In genomic region chr21:16187603-16188002, GRCh38 we compare ENCODE assay signal across 27 cellular contexts.
"Had no signal": no experiment of that assay in that cellular context is flagged by ENCODE, and none has a peak within 500 bp of the region (broad histone marks: within the 10 kb centered on the region; RNA-seq: fewer than 3 reads in every experiment).

No MANE protein-coding gene starts in this region.

- H3K27ac ChIP-seq: KMS-11, SJCRH30 had no signal

- ATAC-seq: activated CD8-positive, alpha-beta T cell treated with anti-CD3 and anti-CD28 coated beads for 36 hours; activated T-cell treated with anti-CD3 and anti-CD28 coated beads, Interleukin-2, amount 50 U/mL, for 72 hours; activated T-helper 17 cell treated with anti-CD3 and anti-CD28 coated beads, Interleukin-2, amount 50 U/mL, for 72 hours; Panc1 had no signal

- H3K27ac Mint-ChIP-seq: activated CD4-positive, alpha-beta T cell treated with anti-CD3 and anti-CD28 coated beads, Interleukin-2, amount 10 ng/mL, durations not matched to agents 24 days and 14 days; activated CD8-positive, alpha-beta T cell treated with anti-CD3 and anti-CD28 coated beads for 36 hours; activated naive CD8-positive, alpha-beta T cell treated with anti-CD3 and anti-CD28 coated beads for 36 hours; activated T-cell treated with anti-CD3 and anti-CD28 coated beads, Interleukin-2, amount 50 U/mL, for 72 hours; activated T-helper 17 cell treated with anti-CD3 and anti-CD28 coated beads, Interleukin-2, amount 50 U/mL, for 72 hours; T-helper 1 cell treated with Interleukin-12 subunit alpha and Interleukin-12 subunit beta and Interleukin-4 antibody, amounts not matched to agents 30 μg/mL and 1 μg/mL, for 36 hours; T-helper 2 cell treated with Interferon-gamma antibody and Interleukin-4, amounts not matched to agents 5 μg/mL and 100 μg/mL, for 36 hours had no signal

- H3K36me3 ChIP-seq: SJCRH30 had no signal

- H3K27me3 Mint-ChIP-seq: activated CD4-positive, alpha-beta T cell treated with anti-CD3 and anti-CD28 coated beads, Interleukin-2, amount 10 ng/mL, durations not matched to agents 24 days and 14 days; activated CD8-positive, alpha-beta T cell treated with anti-CD3 and anti-CD28 coated beads for 36 hours; activated T-helper 17 cell treated with anti-CD3 and anti-CD28 coated beads, Interleukin-2, amount 50 U/mL, for 72 hours had no signal

- H3K4me3 Mint-ChIP-seq: activated CD4-positive, alpha-beta T cell treated with anti-CD3 and anti-CD28 coated beads, Interleukin-2, amount 10 ng/mL, durations not matched to agents 24 days and 14 days; activated CD8-positive, alpha-beta T cell treated with anti-CD3 and anti-CD28 coated beads for 36 hours; activated naive CD8-positive, alpha-beta T cell treated with anti-CD3 and anti-CD28 coated beads for 36 hours; activated T-cell treated with anti-CD3 and anti-CD28 coated beads, Interleukin-2, amount 50 U/mL, for 72 hours; activated T-helper 17 cell treated with anti-CD3 and anti-CD28 coated beads, Interleukin-2, amount 50 U/mL, for 72 hours; T-helper 1 cell treated with Interleukin-12 subunit alpha and Interleukin-12 subunit beta and Interleukin-4 antibody, amounts not matched to agents 30 μg/mL and 1 μg/mL, for 36 hours; T-helper 2 cell treated with Interferon-gamma antibody and Interleukin-4, amounts not matched to agents 5 μg/mL and 100 μg/mL, for 36 hours had no signal

- DNase-seq: activated CD4-positive, alpha-beta T cell treated with anti-CD3 and anti-CD28 coated beads, Interleukin-2, amount 10 ng/mL, durations not matched to agents 24 days and 14 days; activated CD4-positive, alpha-beta T cell treated with anti-CD3 and anti-CD28 coated beads, Interleukin-2, amount 50 U/mL, for 4 hours; activated CD8-positive, alpha-beta T cell treated with anti-CD3 and anti-CD28 coated beads for 36 hours; activated effector memory CD4-positive, alpha-beta T cell treated with anti-CD3 and anti-CD28 coated beads, Interleukin-2, amount 50 U/mL, for 16 hours; activated naive CD4-positive, alpha-beta T cell; activated naive CD4-positive, alpha-beta T cell treated with anti-CD3 and anti-CD28 coated beads, Interleukin-2, amount 50 U/mL, for 16 hours; activated naive CD8-positive, alpha-beta T cell treated with anti-CD3 and anti-CD28 coated beads for 36 hours; activated T-cell treated with anti-CD3 and anti-CD28 coated beads, Interleukin-2, amount 50 U/mL, for 1 hour; activated T-cell treated with anti-CD3 and anti-CD28 coated beads, Interleukin-2, amount 50 U/mL, for 72 hours; amniotic stem cell; aorta; MM.1S; MV-4-11; NCI-H1092; NCI-H1436 treated with DMSO at 0.1 percent for 48 hours; NCI-H1694 treated with DMSO at 0.1 percent for 48 hours; NCI-H2029; NCI-H345; NCI-H524 treated with DMSO at 0.1 percent for 48 hours; SHP77; SJCRH30; SK-N-SH had no signal

- H3K9me3 ChIP-seq: SJCRH30, SK-N-SH had no signal

- H3K4me1 Mint-ChIP-seq: activated CD4-positive, alpha-beta T cell treated with anti-CD3 and anti-CD28 coated beads, Interleukin-2, amount 10 ng/mL, durations not matched to agents 24 days and 14 days; activated naive CD8-positive, alpha-beta T cell treated with anti-CD3 and anti-CD28 coated beads for 36 hours; activated T-helper 17 cell treated with anti-CD3 and anti-CD28 coated beads, Interleukin-2, amount 50 U/mL, for 72 hours had no signal

- H3K27me3 ChIP-seq: SJCRH30 had no signal

- H3K36me3 Mint-ChIP-seq: activated naive CD8-positive, alpha-beta T cell treated with anti-CD3 and anti-CD28 coated beads for 36 hours had no signal

- H3K4me1 ChIP-seq: SJCRH30 had no signal

- H3K9ac ChIP-seq: KMS-11, SK-N-SH had no signal

- H3K4me2 ChIP-seq: KMS-11, SK-N-SH had no signal

- H3K4me3 ChIP-seq: SJCRH30 had no signal

- H3K9me3 Mint-ChIP-seq: activated CD4-positive, alpha-beta T cell treated with anti-CD3 and anti-CD28 coated beads, Interleukin-2, amount 10 ng/mL, durations not matched to agents 24 days and 14 days; activated naive CD8-positive, alpha-beta T cell treated with anti-CD3 and anti-CD28 coated beads for 36 hours; T-helper 1 cell treated with Interleukin-12 subunit alpha and Interleukin-12 subunit beta and Interleukin-4 antibody, amounts not matched to agents 30 μg/mL and 1 μg/mL, for 36 hours; T-helper 2 cell treated with Interferon-gamma antibody and Interleukin-4, amounts not matched to agents 5 μg/mL and 100 μg/mL, for 36 hours had no signal
